ENCODE assay signal across 8 cellular contexts in genomic region chr2:68721482-68722071, GRCh38. TPM values are rescaled to one million over a fixed set of nuclear protein-coding genes. Genes with fewer than 3 reads are reported as not detected.
A peak's percentile ranks its signal among the peaks of the same experiment; 100 is the strongest.
DNase-seq lines count a peak whose midpoint lies in the region; ATAC-seq and TF ChIP-seq lines count a peak whose summit lies in the region.

No MANE protein-coding gene starts in this region.

- H3K27ac ChIP-seq in VCaP, result peak overlapping the region; percentile 21; the same call in 1 of the 2 replicates

- no peak for TF ChIP-seq CTCF in VCaP (conservative IDR thresholded peaks at IDR 0.05)

- H3K4me1 Mint-ChIP-seq in activated CD4-positive, alpha-beta T cell treated with anti-CD3 and anti-CD28 coated beads for 36 hours, result peaks cover 86% of the 10 kb centered on the region
- peaks cover 90% of the 10 kb centered on the region for H3K4me1 Mint-ChIP-seq in stimulated activated memory B cell treated with anti-CD40 and anti-IgM and Interleukin-4, amounts not matched to agents 10 μg/mL and 1 μg/mL and 100 μg/mL, for 72 hours

- H3K27me3 Mint-ChIP-seq in activated CD4-positive, alpha-beta T cell treated with anti-CD3 and anti-CD28 coated beads for 36 hours, result no peaks in the 10 kb centered on the region
- no peaks in the 10 kb centered on the region for H3K27me3 Mint-ChIP-seq in stimulated activated memory B cell treated with anti-CD40 and anti-IgM and Interleukin-4, amounts not matched to agents 10 μg/mL and 1 μg/mL and 100 μg/mL, for 72 hours

- no peaks in the 10 kb centered on the region for H3K9me3 Mint-ChIP-seq in activated CD4-positive, alpha-beta T cell treated with anti-CD3 and anti-CD28 coated beads for 36 hours (ENCODE audit: low read depth)
- no peaks in the 10 kb centered on the region for H3K9me3 Mint-ChIP-seq in stimulated activated memory B cell treated with anti-CD40 and anti-IgM and Interleukin-4, amounts not matched to agents 10 μg/mL and 1 μg/mL and 100 μg/mL, for 72 hours

- H3K4me3 Mint-ChIP-seq in activated CD4-positive, alpha-beta T cell treated with anti-CD3 and anti-CD28 coated beads for 36 hours, result peak overlapping the region; percentile 53
- peak overlapping the region; percentile 57 for H3K4me3 Mint-ChIP-seq in stimulated activated memory B cell treated with anti-CD40 and anti-IgM and Interleukin-4, amounts not matched to agents 10 μg/mL and 1 μg/mL and 100 μg/mL, for 72 hours

- POLR2A ChIA-PET in activated CD4-positive, alpha-beta T cell treated with anti-CD3 and anti-CD28 coated beads for 36 hours (lab: Charles Lee), result interaction anchor here (0.9 to 1.7 kb wide), 4 partner anchors 13 to 23 kb away, joined by 3 to 11 read pairs (median 3); partner anchors contain the start of gene ARHGAP25

- ATAC-seq in activated CD4-positive, alpha-beta T cell treated with anti-CD3 and anti-CD28 coated beads for 36 hours, result peak; percentile 32
- peak; percentile 65 for ATAC-seq in HG03066 (IDR thresholded peaks at IDR 0.05; ENCODE audit: low read depth, unreplicated experiment)
- peak; percentile 85 for ATAC-seq in stimulated activated memory B cell treated with anti-CD40 and anti-IgM and Interleukin-4, amounts not matched to agents 10 μg/mL and 1 μg/mL and 100 μg/mL, for 72 hours

- peak; percentile 53 for DNase-seq in activated CD4-positive, alpha-beta T cell treated with anti-CD3 and anti-CD28 coated beads for 36 hours
- DNase-seq in activated CD4-positive, alpha-beta T cell treated with anti-CD3 and anti-CD28 coated beads, Interleukin-2, amount 50 U/mL, for 4 hours, result no peak
- DNase-seq in NCI-H187 treated with DMSO at 0.1 percent for 48 hours (lab: John Stamatoyannopoulos, UW) (no peak), RKO (ENCODE audit: low spot score) (no peak), ecto neural progenitor cell (ENCODE audit: low spot score) (no peak)

- intact Hi-C loops in activated CD4-positive, alpha-beta T cell treated with anti-CD3 and anti-CD28 coated beads for 36 hours (cut with DNase I, micrococcal nuclease), result no loop called here

- no peaks in the 10 kb centered on the region for H3K36me3 Mint-ChIP-seq in activated CD4-positive, alpha-beta T cell treated with anti-CD3 and anti-CD28 coated beads for 36 hours (ENCODE audit: low read depth)
- H3K36me3 Mint-ChIP-seq in stimulated activated memory B cell treated with anti-CD40 and anti-IgM and Interleukin-4, amounts not matched to agents 10 μg/mL and 1 μg/mL and 100 μg/mL, for 72 hours, result no peaks in the 10 kb centered on the region

- CTCF ChIA-PET in activated CD4-positive, alpha-beta T cell treated with anti-CD3 and anti-CD28 coated beads for 36 hours (lab: Charles Lee), result interaction anchor here (0.6 to 3.9 kb wide), 15 partner anchors 12 to 259 kb away, joined by 3 to 23 read pairs (median 6); partner anchors contain the start of gene ARHGAP25

- H3K27ac Mint-ChIP-seq in activated CD4-positive, alpha-beta T cell treated with anti-CD3 and anti-CD28 coated beads for 36 hours, result peak overlapping the region; percentile 89
- H3K27ac Mint-ChIP-seq in stimulated activated memory B cell treated with anti-CD40 and anti-IgM and Interleukin-4, amounts not matched to agents 10 μg/mL and 1 μg/mL and 100 μg/mL, for 72 hours, result peak overlapping the region; percentile 93

RNA-seq across cellular contexts. Expression of gene ARHGAP25, which starts 13.0 kb away (rescaled TPM):
- 10 to 100 TPM; 57.9 to 73.2 TPM for total RNA-seq in activated CD4-positive, alpha-beta T cell treated with anti-CD3 and anti-CD28 coated beads for 36 hours

Comparison
In these comparisons a context has a peak if more than half of its experiments do, and no peak if none do; other contexts are left out.
1. ATAC-seq: peak in every context shown above with its lines; median percentile 85 in stimulated activated memory B cell treated with anti-CD40 and anti-IgM and Interleukin-4, amounts not matched to agents 10 μg/mL and 1 μg/mL and 100 μg/mL, for 72 hours; 65 in HG03066; 32 in activated CD4-positive, alpha-beta T cell treated with anti-CD3 and anti-CD28 coated beads for 36 hours.